Comparison of ENCODE assay signal across 19 cellular contexts in genomic region chr22:16628476-16628875, GRCh38. TPM values are rescaled to one million over a fixed set of nuclear protein-coding genes. Genes with fewer than 3 reads are reported as not detected.
"Had no signal": no experiment of that assay in that cellular context is flagged by ENCODE, and none has a peak within 500 bp of the region (broad histone marks: within the 10 kb centered on the region; RNA-seq: fewer than 3 reads in every experiment).

No MANE protein-coding gene starts in this region.

RNA-seq across cellular contexts. Expression of gene CCT8L2, which starts 35.9 kb away (rescaled TPM):
- total RNA-seq: chondrocyte, dermis blood vessel endothelial cell, esophagus mucosa, esophagus squamous epithelium, gastroesophageal sphincter, heart left ventricle, hepatocyte, kidney epithelial cell, left cardiac atrium, left lung, left ventricle myocardium superior, lower leg skin, lower lobe of right lung, lung microvascular endothelial cell, mesenteric fat pad, mesothelial cell of epicardium, mucosa of descending colon, myocyte had no signal
- polyA plus RNA-seq: heart left ventricle, hepatocyte, immature natural killer cell had no signal
